20 cellular contexts compared by ENCODE assay signal in genomic region chr7:157584420-157584819, GRCh38.
DNase-seq lines count a peak whose midpoint lies in the region; ATAC-seq, FAIRE-seq and TF ChIP-seq lines count a peak whose summit lies in the region.
"Had no signal": no experiment of that assay in that cellular context is flagged by ENCODE, and none has a peak within 500 bp of the region (broad histone marks: within the 10 kb centered on the region; RNA-seq: fewer than 3 reads in every experiment).

No MANE protein-coding gene starts in this region.

- no peak overlapping the region for H2BK12ac ChIP-seq in H9 (ENCODE audit: insufficient read length, low read depth, low read length)

- no peak overlapping the region for H2AK5ac ChIP-seq in H9 (ENCODE audit: insufficient read length, low read length)

- no peak for ATAC-seq in activated CD4-positive, alpha-beta T cell treated with anti-CD3 and anti-CD28 coated beads for 36 hours
- ATAC-seq in activated CD4-positive, CD25-positive, alpha-beta regulatory T cell treated with anti-CD3 and anti-CD28 coated beads, Interleukin-2, amount 50 U/mL, for 24 hours, result no peak
- ATAC-seq: CD8-positive, alpha-beta T cell had no signal

- TF ChIP-seq CTCF in kidney (IDR thresholded peaks at IDR 0.05; ENCODE audit: borderline replicate concordance, extremely low read depth, insufficient read depth), result no peak
- TF ChIP-seq CTCF in spleen (IDR thresholded peaks at IDR 0.05 in 8 of 11, conservative IDR thresholded peaks at IDR 0.05 in 3 of 11), result no peak
- no peak for TF ChIP-seq CTCF in H9 (conservative IDR thresholded peaks at IDR 0.05)

- H3K27me3 ChIP-seq in BLaER1 treated with 17β-estradiol and CSF1 and Interleukin-3, amounts not matched to agents 10 nM and 100 nM, result no peaks in the 10 kb centered on the region
- H3K27me3 ChIP-seq in spleen (replicated peaks in 1 of 7) (peaks cover 0 to 44% (median 0%) of the 10 kb centered on the region in 7 donors), H9 (ENCODE audit: insufficient read depth, low read length) (peaks cover 14% of the 10 kb centered on the region; the same call in 1 of the 2 replicates)

- peaks cover 3% of the 10 kb centered on the region for H3K27me3 Mint-ChIP-seq in activated CD4-positive, alpha-beta T cell treated with anti-CD3 and anti-CD28 coated beads for 36 hours
- H3K27me3 Mint-ChIP-seq in H9 (ENCODE audit: low read depth), result peaks cover 95% of the 10 kb centered on the region

- H3K18ac ChIP-seq in H9 (ENCODE audit: insufficient read length, low read depth, low read length), result no peak overlapping the region

- CTCF ChIA-PET in activated CD4-positive, alpha-beta T cell treated with anti-CD3 and anti-CD28 coated beads for 36 hours (lab: Charles Lee), result no interaction called here

- H3K27ac ChIP-seq in BLaER1 treated with 17β-estradiol and CSF1 and Interleukin-3, amounts not matched to agents 10 nM and 100 nM, result no peak overlapping the region
- H3K27ac ChIP-seq in kidney (ENCODE audit: low read depth in 2 of 2, low read length in 2 of 2) (no peak overlapping the region), spleen (no peak overlapping the region), H9 (ENCODE audit: insufficient read length, low read depth, low read length) (no peak overlapping the region)
- H3K27ac ChIP-seq: HL-60, KMS-11 had no signal

- H3K23ac ChIP-seq in H9 (ENCODE audit: insufficient read length, low read depth, low read length), result no peak overlapping the region

- no peak overlapping the region for H4K91ac ChIP-seq in H9 (ENCODE audit: insufficient read length, low read depth, low read length)

- H3K36me3 Mint-ChIP-seq in activated CD4-positive, alpha-beta T cell treated with anti-CD3 and anti-CD28 coated beads for 36 hours (ENCODE audit: low read depth), result no peaks in the 10 kb centered on the region
- H3K36me3 Mint-ChIP-seq in H9 (ENCODE audit: insufficient read depth in 1 of 3, low read depth in 3 of 3), result no peaks in the 10 kb centered on the region
- H3K36me3 Mint-ChIP-seq: CD8-positive, alpha-beta T cell had no signal

- no peaks in the 10 kb centered on the region for H3K23me2 ChIP-seq in H9 (ENCODE audit: insufficient read length, low read depth, low read length, poor library complexity, severe bottlenecking)

- no peak overlapping the region for H2AFZ ChIP-seq in H9 (ENCODE audit: low read length)

- no peak overlapping the region for H3K4me3 ChIP-seq in BLaER1 treated with 17β-estradiol and CSF1 and Interleukin-3, amounts not matched to agents 10 nM and 100 nM
- H3K4me3 ChIP-seq in kidney (ENCODE audit: low read length in 2 of 2) (no peak overlapping the region), spleen (no peak overlapping the region)
- H3K4me3 ChIP-seq: HAP-1 had no signal

- H3K79me1 ChIP-seq in H9 (ENCODE audit: insufficient read depth, low read depth, low read length, poor library complexity, severe bottlenecking), result no peaks in the 10 kb centered on the region

- no peaks in the 10 kb centered on the region for H3K9me3 Mint-ChIP-seq in activated CD4-positive, alpha-beta T cell treated with anti-CD3 and anti-CD28 coated beads for 36 hours (ENCODE audit: low read depth)
- no peaks in the 10 kb centered on the region for H3K9me3 Mint-ChIP-seq in H9
- H3K9me3 Mint-ChIP-seq: CD8-positive, alpha-beta T cell had no signal

- H3K9me3 ChIP-seq in BLaER1 treated with 17β-estradiol and CSF1 and Interleukin-3, amounts not matched to agents 10 nM and 100 nM (replicated peaks in 1 of 11), result no peaks in the 10 kb centered on the region
- no peaks in the 10 kb centered on the region for H3K9me3 ChIP-seq in kidney (ENCODE audit: control insufficient read depth in 1 of 2, low read length in 2 of 2)
- H3K9me3 ChIP-seq in spleen, result peaks cover 0 to 14% (median 3%) of the 10 kb centered on the region in 8 donors
- H3K9me3 ChIP-seq in H9 (ENCODE audit: control insufficient read depth, low read depth, low read length), result no peaks in the 10 kb centered on the region
- H3K9me3 ChIP-seq: BE2C, HAP-1 had no signal

- WGBS in spleen, 5 donors, result 84 to 89% (median 86%) methylated on average over 9 of the region's 9 CpGs
- no CpG with 5 or more reads among the region's 9 CpGs for WGBS in H9 (ENCODE audit: extremely low coverage, insufficient read length, low lambda C conversion rate)

- H3K79me2 ChIP-seq in H9 (ENCODE audit: insufficient read depth, low read length), result no peaks in the 10 kb centered on the region

- no peaks in the 10 kb centered on the region for H3K36me3 ChIP-seq in BLaER1 treated with 17β-estradiol and CSF1 and Interleukin-3, amounts not matched to agents 10 nM and 100 nM
- H3K36me3 ChIP-seq in kidney (ENCODE audit: control insufficient read depth in 1 of 2, insufficient read depth in 2 of 2, low read length in 2 of 2), result no peaks in the 10 kb centered on the region
- H3K36me3 ChIP-seq in spleen, result no peaks in the 10 kb centered on the region
- H3K36me3 ChIP-seq: BE2C, HAP-1 had no signal

- no peak overlapping the region for H3K14ac ChIP-seq in H9 (ENCODE audit: insufficient read depth, low read length)

- H3K56ac ChIP-seq in H9 (ENCODE audit: insufficient read length, low read depth, low read length), result no peak overlapping the region

- DNase-seq in activated CD4-positive, alpha-beta T cell treated with anti-CD3 and anti-CD28 coated beads for 36 hours, result peak; percentile 44
- no peak for DNase-seq in activated CD4-positive, alpha-beta T cell treated with anti-CD3 and anti-CD28 coated beads for 1 hour
- DNase-seq in kidney (peak; percentile 15), spleen (peak; percentile 24), H9 (no peak)
- DNase-seq: BE2C; Calu3; CD8-positive, alpha-beta T cell; GF-D8; MV-4-11; NCI-H1694 treated with DMSO at 0.1 percent for 48 hours; NCI-H2227 treated with DMSO at 0.1 percent for 48 hours; NCI-H510A treated with DMSO at 0.1 percent for 48 hours; NCI-H82; OCI-M1 had no signal

- no peak for FAIRE-seq in kidney (lab: Jason Lieb, UNC)

- H3K4me2 ChIP-seq in BLaER1 treated with 17β-estradiol and CSF1 and Interleukin-3, amounts not matched to agents 10 nM and 100 nM, result peak overlapping the region in 10 of 11 experiments; percentile 64 to 96 (median 88); a peak in 19 of 22 replicates
- H3K4me2 ChIP-seq in H9 (ENCODE audit: insufficient read depth, insufficient read length, low read length), result no peak overlapping the region
- H3K4me2 ChIP-seq: KMS-11 had no signal

- H2BK5ac ChIP-seq in H9 (ENCODE audit: insufficient read length, low read length), result no peak overlapping the region

- POLR2A ChIA-PET in activated CD4-positive, alpha-beta T cell treated with anti-CD3 and anti-CD28 coated beads for 36 hours (lab: Charles Lee), result interaction anchor here (0.6 kb wide), 1 partner anchor 106 kb away, joined by 6 read pairs; no protein-coding TSS in a partner anchor

- H4K8ac ChIP-seq in H9 (replicated peaks; ENCODE audit: insufficient read length, low read depth, low read length), result no peak overlapping the region

- H3K27ac Mint-ChIP-seq in activated CD4-positive, alpha-beta T cell treated with anti-CD3 and anti-CD28 coated beads for 36 hours, result peak overlapping the region; percentile 4
- no peak overlapping the region for H3K27ac Mint-ChIP-seq in H9
- H3K27ac Mint-ChIP-seq: CD8-positive, alpha-beta T cell had no signal

- intact Hi-C loops in activated CD4-positive, alpha-beta T cell treated with anti-CD3 and anti-CD28 coated beads for 36 hours (cut with DNase I, micrococcal nuclease), result no loop called here
- intact Hi-C loops in kidney (cut with DNase I), result no loop called here
- intact Hi-C loops in spleen (cut with DNase I; ENCODE audit: low total_unique reads), result no loop called here

- no peak overlapping the region for H4K5ac ChIP-seq in H9 (ENCODE audit: insufficient read length, low read depth, low read length)

- no peaks in the 10 kb centered on the region for H4K20me1 ChIP-seq in BLaER1 treated with 17β-estradiol and CSF1 and Interleukin-3, amounts not matched to agents 10 nM and 100 nM
- no peaks in the 10 kb centered on the region for H4K20me1 ChIP-seq in H9 (ENCODE audit: control insufficient read depth, insufficient read depth, insufficient read length)

- no peak overlapping the region for H3T11ph ChIP-seq in H9 (ENCODE audit: low read length)

- H3K4me1 ChIP-seq in BLaER1 treated with 17β-estradiol and CSF1 and Interleukin-3, amounts not matched to agents 10 nM and 100 nM, result peaks cover 20 to 58% (median 46%) of the 10 kb centered on the region in 10 experiments
- H3K4me1 ChIP-seq in kidney (ENCODE audit: control insufficient read depth in 1 of 2, insufficient read depth in 1 of 2, low read depth in 1 of 2, low read length in 2 of 2), result no peaks in the 10 kb centered on the region
- H3K4me1 ChIP-seq in spleen, result no peaks in the 10 kb centered on the region
- H3K4me1 ChIP-seq in H9 (ENCODE audit: insufficient read depth, low read length), result no peaks in the 10 kb centered on the region
- H3K4me1 ChIP-seq: BE2C, HAP-1 had no signal

- peaks cover 14% of the 10 kb centered on the region for H3K4me1 Mint-ChIP-seq in activated CD4-positive, alpha-beta T cell treated with anti-CD3 and anti-CD28 coated beads for 36 hours
- peaks cover 16 to 19% of the 10 kb centered on the region in 2 experiments for H3K4me1 Mint-ChIP-seq in H9

- TF ChIP-seq POLR2A in spleen (IDR thresholded peaks at IDR 0.05), result no peak

- no peak overlapping the region for H2BK120ac ChIP-seq in H9 (ENCODE audit: low read depth, low read length, poor library complexity, severe bottlenecking)

- no peak overlapping the region for H3K4ac ChIP-seq in H9 (ENCODE audit: low read depth, low read length)

- H3K4me3 Mint-ChIP-seq in activated CD4-positive, alpha-beta T cell treated with anti-CD3 and anti-CD28 coated beads for 36 hours, result no peak overlapping the region
- no peak overlapping the region for H3K4me3 Mint-ChIP-seq in H9
- H3K4me3 Mint-ChIP-seq: CD8-positive, alpha-beta T cell had no signal

- H3K9ac ChIP-seq in BLaER1 treated with 17β-estradiol and CSF1 and Interleukin-3, amounts not matched to agents 10 nM and 100 nM, result no peak overlapping the region
- no peak overlapping the region for H3K9ac ChIP-seq in kidney (ENCODE audit: low read length in 2 of 2)
- H3K9ac ChIP-seq in H9 (ENCODE audit: extremely low read depth, insufficient read length, low read length), result no peak overlapping the region
- H3K9ac ChIP-seq: KMS-11 had no signal

- H2BK15ac ChIP-seq in H9 (ENCODE audit: low read depth, low read length), result no peak overlapping the region

- no peak overlapping the region for H2BK20ac ChIP-seq in H9 (ENCODE audit: low read depth, low read length, poor library complexity, severe bottlenecking)

Comparison
In these comparisons a context has a peak if more than half of its experiments do, and no peak if none do; other contexts are left out.
1. DNase-seq: peak in activated CD4-positive, alpha-beta T cell treated with anti-CD3 and anti-CD28 coated beads for 36 hours (single experiment), kidney (single experiment) and spleen (single experiment); none in activated CD4-positive, alpha-beta T cell treated with anti-CD3 and anti-CD28 coated beads for 1 hour (single experiment) and H9 (single experiment).